ENCODE assay signal across 17 cellular contexts in the genomic region with DNA sequence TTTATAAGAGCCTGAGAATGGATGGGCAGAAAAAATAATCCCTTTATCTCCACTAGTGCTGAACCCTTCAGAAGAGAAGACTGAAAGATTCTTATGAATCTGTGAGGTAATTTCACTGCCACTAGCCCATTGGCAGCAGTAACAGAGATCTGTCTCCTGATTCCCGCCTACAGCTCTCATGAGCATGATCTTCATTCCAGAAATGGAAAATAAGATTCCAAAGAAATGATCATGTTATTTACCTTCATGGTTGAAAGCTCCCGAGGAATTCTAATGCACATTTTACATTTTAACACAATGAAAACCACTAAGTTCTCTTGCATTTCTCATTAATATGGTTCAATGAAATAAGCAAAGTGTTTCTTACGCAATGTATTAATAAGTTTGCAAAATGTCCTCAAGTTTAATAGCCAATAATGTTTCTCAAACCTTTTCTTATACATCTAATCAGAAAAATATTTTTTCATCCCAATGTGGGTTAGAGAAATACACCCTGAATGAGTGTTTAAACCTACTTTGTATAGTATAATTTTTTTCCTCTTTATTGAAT.
DNase-seq lines count a peak whose midpoint lies in the region; ATAC-seq and TF ChIP-seq lines count a peak whose summit lies in the region.
"Had no signal": no experiment of that assay in that cellular context is flagged by ENCODE, and none has a peak within 500 bp of the region (broad histone marks: within the 10 kb centered on the region; RNA-seq: fewer than 3 reads in every experiment).

No MANE protein-coding gene starts in this region.

- no peak overlapping the region for H2BK12ac ChIP-seq in neuronal stem cell (ENCODE audit: low read length)
- no peak overlapping the region for H2BK12ac ChIP-seq in H9 (ENCODE audit: insufficient read length, low read depth, low read length)

- H2BK5ac ChIP-seq in neuronal stem cell (ENCODE audit: low read length) (no peak overlapping the region), H9 (ENCODE audit: insufficient read length, low read length) (no peak overlapping the region)

- H4K5ac ChIP-seq in H9 (ENCODE audit: insufficient read length, low read depth, low read length), result no peak overlapping the region

- no peak overlapping the region for H3K4me3 ChIP-seq in PC-3 (ENCODE audit: low read length)
- no peak overlapping the region for H3K4me3 ChIP-seq in neuronal stem cell (ENCODE audit: low read length in 2 of 2)

- no peaks in the 10 kb centered on the region for H3K9me2 ChIP-seq in PC-3 (replicated peaks; ENCODE audit: low read length)

- H3K79me1 ChIP-seq in neuronal stem cell (ENCODE audit: low read depth, low read length) (no peaks in the 10 kb centered on the region), H9 (ENCODE audit: insufficient read depth, low read depth, low read length, poor library complexity, severe bottlenecking) (no peaks in the 10 kb centered on the region)

- peaks cover 3% of the 10 kb centered on the region for H3K4me1 Mint-ChIP-seq in endothelial cell (ENCODE audit: unreplicated experiment)
- H3K4me1 Mint-ChIP-seq in H9, result peaks cover 6 to 11% of the 10 kb centered on the region in 2 experiments
- H3K4me1 Mint-ChIP-seq: CD8-positive, alpha-beta memory T cell had no signal

- H3K9me3 ChIP-seq in PC-3 (ENCODE audit: low read length) (no peaks in the 10 kb centered on the region), neuronal stem cell (replicated peaks in 1 of 2; ENCODE audit: control insufficient read depth in 2 of 2, insufficient read depth in 1 of 2, low read depth in 1 of 2, low read length in 2 of 2) (no peaks in the 10 kb centered on the region), H9 (ENCODE audit: control insufficient read depth, low read depth, low read length) (no peaks in the 10 kb centered on the region)

- H3K23ac ChIP-seq in neuronal stem cell (ENCODE audit: low read depth, low read length, poor library complexity), result no peak overlapping the region
- no peak overlapping the region for H3K23ac ChIP-seq in H9 (ENCODE audit: insufficient read length, low read depth, low read length)

- no peaks in the 10 kb centered on the region for H3K36me3 ChIP-seq in PC-3 (ENCODE audit: low read depth, low read length)
- H3K36me3 ChIP-seq in neuronal stem cell (replicated peaks in 1 of 2; ENCODE audit: control insufficient read depth in 2 of 2, insufficient read depth in 2 of 2, low read length in 2 of 2), result no peaks in the 10 kb centered on the region

- H2BK15ac ChIP-seq in neuronal stem cell (ENCODE audit: low read length) (no peak overlapping the region), H9 (ENCODE audit: low read depth, low read length) (no peak overlapping the region)

- H3K27me3 Mint-ChIP-seq in endothelial cell (ENCODE audit: unreplicated experiment) (no peaks in the 10 kb centered on the region), H9 (ENCODE audit: low read depth) (no peaks in the 10 kb centered on the region)
- H3K27me3 Mint-ChIP-seq: CD8-positive, alpha-beta memory T cell had no signal

- H3K27ac Mint-ChIP-seq in endothelial cell (ENCODE audit: unreplicated experiment) (no peak overlapping the region), H9 (no peak overlapping the region)
- H3K27ac Mint-ChIP-seq: CD8-positive, alpha-beta memory T cell had no signal

- no peak overlapping the region for H2AFZ ChIP-seq in PC-3 (ENCODE audit: low read length)
- peak overlapping the region; percentile 20 for H2AFZ ChIP-seq in neuronal stem cell (ENCODE audit: low read length)
- no peak overlapping the region for H2AFZ ChIP-seq in H9 (ENCODE audit: low read length)

- H4K20me1 ChIP-seq in PC-3 (ENCODE audit: low read length) (no peaks in the 10 kb centered on the region), H9 (ENCODE audit: control insufficient read depth, insufficient read depth, insufficient read length) (no peaks in the 10 kb centered on the region)

- no peak overlapping the region for H2BK20ac ChIP-seq in H9 (ENCODE audit: low read depth, low read length, poor library complexity, severe bottlenecking)

- 0 out of 2 replicates have a peak overlapping the region, but pooled peaks have one; percentile 8 for H3K4me2 ChIP-seq in PC-3 (ENCODE audit: low read length)
- no peak overlapping the region for H3K4me2 ChIP-seq in neuronal stem cell (ENCODE audit: insufficient read depth, low read length, poor library complexity, severe bottlenecking)
- H3K4me2 ChIP-seq in H9 (ENCODE audit: insufficient read depth, insufficient read length, low read length), result no peak overlapping the region

- no peak overlapping the region for H2BK120ac ChIP-seq in neuronal stem cell (ENCODE audit: low read depth, low read length)
- no peak overlapping the region for H2BK120ac ChIP-seq in H9 (ENCODE audit: low read depth, low read length, poor library complexity, severe bottlenecking)

- no peak overlapping the region for H4K8ac ChIP-seq in neuronal stem cell (ENCODE audit: low read depth, low read length)
- no peak overlapping the region for H4K8ac ChIP-seq in H9 (replicated peaks; ENCODE audit: insufficient read length, low read depth, low read length)

- no peaks in the 10 kb centered on the region for H3K36me3 Mint-ChIP-seq in endothelial cell (ENCODE audit: low read depth, unreplicated experiment)
- no peaks in the 10 kb centered on the region for H3K36me3 Mint-ChIP-seq in H9 (ENCODE audit: insufficient read depth in 1 of 3, low read depth in 3 of 3)
- H3K36me3 Mint-ChIP-seq: CD8-positive, alpha-beta memory T cell had no signal

- H3K14ac ChIP-seq in neuronal stem cell (ENCODE audit: low read length) (no peak overlapping the region), H9 (ENCODE audit: insufficient read depth, low read length) (no peak overlapping the region)

- no peak overlapping the region for H3T11ph ChIP-seq in H9 (ENCODE audit: low read length)

- no peak overlapping the region for H3K4ac ChIP-seq in neuronal stem cell (ENCODE audit: low read length)
- no peak overlapping the region for H3K4ac ChIP-seq in H9 (ENCODE audit: low read depth, low read length)

- no TSS peak for BruUV-seq in PC-3 (replicated peaks; lab: Mats Ljungman, UMichigan)

- H3K56ac ChIP-seq in H9 (ENCODE audit: insufficient read length, low read depth, low read length), result no peak overlapping the region

- H3F3A ChIP-seq in PC-3 (ENCODE audit: low read length, unreplicated experiment), result no peaks in the 10 kb centered on the region

- no peaks in the 10 kb centered on the region for H3K79me2 ChIP-seq in PC-3 (ENCODE audit: low read length)
- H3K79me2 ChIP-seq in H9 (ENCODE audit: insufficient read depth, low read length), result no peaks in the 10 kb centered on the region

- ATAC-seq in PC-3, result no peak

- H3K23me2 ChIP-seq in H9 (ENCODE audit: insufficient read length, low read depth, low read length, poor library complexity, severe bottlenecking), result no peaks in the 10 kb centered on the region

- POLR2A ChIA-PET in PC-3 (lab: Charles Lee; ENCODE audit: unreplicated experiment), result no interaction called here

- H3K4me3 Mint-ChIP-seq in endothelial cell (ENCODE audit: unreplicated experiment) (no peak overlapping the region), H9 (no peak overlapping the region)
- H3K4me3 Mint-ChIP-seq: CD8-positive, alpha-beta memory T cell had no signal

- no peak overlapping the region for H3K27ac ChIP-seq in PC-3 (ENCODE audit: low read length)
- H3K27ac ChIP-seq in neuronal stem cell (replicated peaks; ENCODE audit: low read length), result no peak overlapping the region
- no peak overlapping the region for H3K27ac ChIP-seq in H9 (ENCODE audit: insufficient read length, low read depth, low read length)

- H3K9me3 Mint-ChIP-seq in endothelial cell (ENCODE audit: unreplicated experiment) (no peaks in the 10 kb centered on the region), H9 (no peaks in the 10 kb centered on the region)

- H3K9ac ChIP-seq in PC-3 (ENCODE audit: low read length) (no peak overlapping the region), neuronal stem cell (ENCODE audit: low read depth, low read length, poor library complexity) (no peak overlapping the region), H9 (ENCODE audit: extremely low read depth, insufficient read length, low read length) (no peak overlapping the region)

- TF ChIP-seq CTCF in PC-3 (conservative IDR thresholded peaks at IDR 0.05; ENCODE audit: low read depth, low read length) (no peak), endothelial cell (IDR thresholded peaks at IDR 0.05; ENCODE audit: unreplicated experiment) (no peak), H9 (conservative IDR thresholded peaks at IDR 0.05) (no peak)

- H2AK5ac ChIP-seq in neuronal stem cell (ENCODE audit: low read depth, low read length) (no peak overlapping the region), H9 (ENCODE audit: insufficient read length, low read length) (no peak overlapping the region)

- H3K4me1 ChIP-seq in PC-3 (ENCODE audit: insufficient read depth, low read length), result no peaks in the 10 kb centered on the region
- no peaks in the 10 kb centered on the region for H3K4me1 ChIP-seq in neuronal stem cell (ENCODE audit: control insufficient read depth in 2 of 2, insufficient read depth in 1 of 2, low read depth in 1 of 2, low read length in 2 of 2)
- H3K4me1 ChIP-seq in H9 (ENCODE audit: insufficient read depth, low read length), result no peaks in the 10 kb centered on the region

- H4K91ac ChIP-seq in neuronal stem cell (ENCODE audit: low read depth, low read length, poor library complexity) (no peak overlapping the region), H9 (ENCODE audit: insufficient read length, low read depth, low read length) (no peak overlapping the region)

- H3K18ac ChIP-seq in neuronal stem cell (ENCODE audit: low read length), result no peak overlapping the region
- H3K18ac ChIP-seq in H9 (ENCODE audit: insufficient read length, low read depth, low read length), result no peak overlapping the region

- DNase-seq in Daoy (ENCODE audit: low read depth) (peak; percentile 31), PC-3 (peak; percentile 42), glomerular visceral epithelial cell (ENCODE audit: extremely low spot score) (peak; percentile 80), neuronal stem cell (ENCODE audit: low spot score) (no peak), endothelial cell (ENCODE audit: low spot score) (no peak), H9 (no peak), HuH-7 (ENCODE audit: low spot score) (no peak)
- DNase-seq: C1 segment of cervical spinal cord; CD8-positive, alpha-beta memory T cell; DMS79 treated with DMSO at 0.1 percent for 48 hours; H7; KBM-7; NCI-H1105 treated with DMSO at 0.1 percent for 48 hours; NCI-H1694; NCI-H2081 treated with DMSO at 0.1 percent for 48 hours; NCI-H510A; NCI-H748 treated with DMSO at 0.1 percent for 48 hours had no signal

- H3K27me3 ChIP-seq in PC-3 (ENCODE audit: low read length) (no peaks in the 10 kb centered on the region), neuronal stem cell (ENCODE audit: control insufficient read depth in 3 of 3, insufficient read depth in 3 of 3, low read depth in 1 of 3, low read length in 3 of 3) (no peaks in the 10 kb centered on the region), H9 (ENCODE audit: insufficient read depth, low read length) (no peaks in the 10 kb centered on the region)

- WGBS in neuronal stem cell (ENCODE audit: extremely low coverage in 2 of 2, insufficient read length in 2 of 2, insufficient replicate concordance in 1 of 2), 2 donors, result no CpG with 5 or more reads among the region's 3 CpGs
- WGBS in H9 (ENCODE audit: extremely low coverage, insufficient read length, low lambda C conversion rate), result no CpG with 5 or more reads among the region's 3 CpGs

- intact Hi-C loops in PC-3 (cut with micrococcal nuclease), result no loop called here

- CTCF ChIA-PET in PC-3 (lab: Charles Lee), result no interaction called here

Comparison
In these comparisons a context has a peak if more than half of its experiments do, and no peak if none do; other contexts are left out.
1. DNase-seq: peak in Daoy (single experiment), PC-3 (single experiment) and glomerular visceral epithelial cell (single experiment); none in neuronal stem cell (single experiment), endothelial cell (single experiment), H9 (single experiment) and HuH-7 (single experiment).